8 cellular contexts compared by ENCODE assay signal in the genomic region with DNA sequence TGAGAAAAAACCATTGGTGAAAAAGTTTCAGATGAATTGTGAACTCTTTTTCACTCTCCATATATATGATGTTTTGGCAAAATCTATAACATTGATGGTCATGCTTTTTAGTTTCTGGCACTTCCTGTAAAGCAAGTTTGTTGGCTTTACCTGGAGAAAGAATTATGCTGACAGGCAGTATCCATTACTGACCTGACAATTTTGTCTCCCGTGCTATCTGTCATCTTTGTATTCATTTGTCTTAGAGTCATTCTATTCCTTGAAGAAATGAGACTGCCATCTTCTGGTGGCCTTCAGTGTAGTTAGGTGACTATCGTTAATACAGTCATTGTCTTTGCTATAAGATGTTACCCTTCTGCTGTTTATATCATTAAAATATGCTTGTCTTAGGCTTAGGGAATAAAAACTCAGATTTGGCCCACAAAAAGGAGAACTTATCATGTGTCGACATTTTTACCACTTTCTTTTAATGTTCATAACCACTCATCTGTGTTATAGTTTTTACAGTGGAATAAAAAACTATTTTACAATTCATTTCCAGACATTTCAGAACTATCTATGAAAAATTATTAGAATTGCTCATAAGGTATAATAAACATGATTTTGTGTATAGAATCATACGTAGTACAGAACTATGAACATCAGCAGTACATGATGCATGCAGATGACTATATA.
A peak's percentile ranks its signal among the peaks of the same experiment; 100 is the strongest.
DNase-seq lines count a peak whose midpoint lies in the region; ATAC-seq, FAIRE-seq and TF ChIP-seq lines count a peak whose summit lies in the region.

No MANE protein-coding gene starts in this region.

- DNase-seq in DMS114 treated with DMSO at 0.1 percent for 48 hours (lab: John Stamatoyannopoulos, UW; ENCODE audit: unreplicated experiment) (peak; percentile 1), GM19239 (ENCODE audit: insufficient read length, low spot score) (no peak), OCI-LY7 (ENCODE audit: low spot score) (peak; percentile 29), NCI-H510A treated with DMSO at 0.1 percent for 48 hours (lab: John Stamatoyannopoulos, UW) (no peak), T1000 (lab: John Stamatoyannopoulos, UW) (no peak)

- intact Hi-C loops in OCI-LY7 (cut with micrococcal nuclease; ENCODE audit: unreplicated experiment), result loop anchor here (5.0 kb wide), 1 partner anchor 441 kb away; no protein-coding TSS in a partner anchor

- no peaks in the 10 kb centered on the region for H3K4me1 ChIP-seq in OCI-LY7 (ENCODE audit: insufficient read depth, low read length, poor library complexity, severe bottlenecking)
- no peaks in the 10 kb centered on the region for H3K4me1 ChIP-seq in parathyroid adenoma

- no peak overlapping the region for H3K27ac ChIP-seq in OCI-LY7 (ENCODE audit: low read depth, low read length, poor library complexity, severe bottlenecking)
- no peak overlapping the region for H3K27ac ChIP-seq in parathyroid adenoma

- H2AFZ ChIP-seq in OCI-LY7 (ENCODE audit: low read length) (no peak overlapping the region), parathyroid adenoma (no peak overlapping the region)

- H3K4me3 ChIP-seq in OCI-LY7 (ENCODE audit: low read depth, low read length, poor library complexity, severe bottlenecking) (no peak overlapping the region), parathyroid adenoma (ENCODE audit: low read depth, low read length) (no peak overlapping the region)

- no peaks in the 10 kb centered on the region for H3K27me3 ChIP-seq in parathyroid adenoma (ENCODE audit: control insufficient read depth, insufficient read depth, low read length)

- H3K9me2 ChIP-seq in OCI-LY7 (ENCODE audit: insufficient read depth, low read length), result no peaks in the 10 kb centered on the region

- H3K4me2 ChIP-seq in OCI-LY7 (ENCODE audit: low read length), result no peak overlapping the region
- H3K4me2 ChIP-seq in parathyroid adenoma (ENCODE audit: low read length), result no peak overlapping the region

- peak; percentile 82 for FAIRE-seq in GM19239 (lab: Jason Lieb, UNC)

- CTCF ChIA-PET in OCI-LY7 (lab: Charles Lee; ENCODE audit: unreplicated experiment), result no interaction called here

- no TSS peak for BruUV-seq in OCI-LY7 (replicated peaks; lab: Mats Ljungman, UMichigan)

- peak; percentile 76 for TF ChIP-seq CTCF in OCI-LY7 (conservative IDR thresholded peaks at IDR 0.05; ENCODE audit: low read length)
- TF ChIP-seq CTCF in parathyroid adenoma (IDR thresholded peaks at IDR 0.05), result peak; percentile 49

- H3K9me3 ChIP-seq in OCI-LY7 (ENCODE audit: low read length), result no peaks in the 10 kb centered on the region
- no peaks in the 10 kb centered on the region for H3K9me3 ChIP-seq in parathyroid adenoma (ENCODE audit: control insufficient read depth, low read length)

- POLR2A ChIA-PET in OCI-LY7 (lab: Charles Lee), result no interaction called here

- H3K9ac ChIP-seq in parathyroid adenoma, result no peak overlapping the region

- H4K20me1 ChIP-seq in OCI-LY7 (ENCODE audit: insufficient read depth, low read length), result no peaks in the 10 kb centered on the region

- ATAC-seq in HG03460 (IDR thresholded peaks at IDR 0.05; ENCODE audit: unreplicated experiment), result peak; percentile 65
- ATAC-seq in esophagus mucosa, result peak; percentile 77

- no peaks in the 10 kb centered on the region for H3K79me2 ChIP-seq in OCI-LY7 (ENCODE audit: insufficient read depth, low read depth, low read length)
- H3K79me2 ChIP-seq in parathyroid adenoma, result no peaks in the 10 kb centered on the region

- no peaks in the 10 kb centered on the region for H3K36me3 ChIP-seq in OCI-LY7 (ENCODE audit: insufficient read depth, low read length)
- H3K36me3 ChIP-seq in parathyroid adenoma (ENCODE audit: control insufficient read depth, insufficient read depth, low read length), result no peaks in the 10 kb centered on the region

Comparison
In these comparisons a context has a peak if more than half of its experiments do, and no peak if none do; other contexts are left out.
1. DNase-seq: peak in DMS114 treated with DMSO at 0.1 percent for 48 hours (single experiment) and OCI-LY7 (single experiment); none in GM19239 (single experiment), NCI-H510A treated with DMSO at 0.1 percent for 48 hours (single experiment) and T1000 (single experiment).